1 cellular context compared by ENCODE assay signal in genomic region chr4:179027569-179027968, GRCh38.
A peak's percentile ranks its signal among the peaks of the same experiment; 100 is the strongest.
TF ChIP-seq lines count a peak whose summit lies in the region.

No MANE protein-coding gene starts in this region.

TF ChIP-seq in GM12878, 131 proteins besides CTCF, POLR2A, EP300 and RAD21 (continued from another document):
- TF ChIP-seq ZNF592 (IDR thresholded peaks at IDR 0.05) (no peak), ZNF274 (IDR thresholded peaks at IDR 0.05; ENCODE audit: insufficient read depth, insufficient read length) (no peak), ATF3 (IDR thresholded peaks at IDR 0.05; ENCODE audit: borderline replicate concordance, extremely low read depth, low read depth, low read length) (no peak), SIX5 (IDR thresholded peaks at IDR 0.05; ENCODE audit: low read depth, low read length, severe bottlenecking) (no peak), RCOR1 (conservative IDR thresholded peaks at IDR 0.05; ENCODE audit: low read depth, low read length) (no peak), ZBTB40 (IDR thresholded peaks at IDR 0.05; ENCODE audit: borderline replicate concordance) (no peak), SPI1 (IDR thresholded peaks at IDR 0.05; ENCODE audit: borderline replicate concordance, insufficient read depth, low read depth, low read length) (no peak), SREBF1 (IDR thresholded peaks at IDR 0.05; ENCODE audit: low read length) (no peak), ZNF217 (IDR thresholded peaks at IDR 0.05) (peak; percentile 69; the same call in 1 of the 2 replicates), MYC (IDR thresholded peaks at IDR 0.05; ENCODE audit: insufficient read depth, insufficient read length, insufficient replicate concordance, low read length, severe bottlenecking) (no peak), MTA2 (IDR thresholded peaks at IDR 0.05; ENCODE audit: low read depth) (peak; percentile 46; the same call in 1 of the 2 replicates), SP1 (IDR thresholded peaks at IDR 0.05; ENCODE audit: low read depth, low read length) (no peak), NRF1 (conservative IDR thresholded peaks at IDR 0.05; ENCODE audit: low read depth, low read length) (no peak), HDAC6 (IDR thresholded peaks at IDR 0.05; ENCODE audit: unreplicated experiment) (no peak), SRF (IDR thresholded peaks at IDR 0.05; ENCODE audit: low read depth in 2 of 2, low read length in 2 of 2) (no peak), MXI1 (IDR thresholded peaks at IDR 0.05; ENCODE audit: low read depth, low read length) (no peak), GATAD2B (conservative IDR thresholded peaks at IDR 0.05; ENCODE audit: low read depth) (no peak), CBX5 (IDR thresholded peaks at IDR 0.05; ENCODE audit: low read depth) (no peak), JUND (IDR thresholded peaks at IDR 0.05; ENCODE audit: low read depth, low read length) (no peak), ZNF24 (IDR thresholded peaks at IDR 0.05) (peak; percentile 67; the same call in 1 of the 2 replicates), CBX3 (IDR thresholded peaks at IDR 0.05; ENCODE audit: borderline replicate concordance, low read depth) (no peak), IKZF2 (IDR thresholded peaks at IDR 0.05) (peak; percentile 26 to 56; a peak in 1 of 4 replicates), NR2C1 (IDR thresholded peaks at IDR 0.05) (no peak), ELK1 (IDR thresholded peaks at IDR 0.05; ENCODE audit: low read depth, low read length) (no peak), ZBTB4 (CRISPR knock-in tag; IDR thresholded peaks at IDR 0.05) (no peak), BHLHE40 (IDR thresholded peaks at IDR 0.05; ENCODE audit: borderline replicate concordance in 1 of 2, low read depth in 2 of 2, low read length in 1 of 2) (no peak), ZBTB33 (IDR thresholded peaks at IDR 0.05) (no peak), CHD4 (IDR thresholded peaks at IDR 0.05) (no peak), IRF4 (IDR thresholded peaks at IDR 0.05; ENCODE audit: low read depth, low read length) (peak; percentile 19; the same call in 1 of the 2 replicates), CUX1 (IDR thresholded peaks at IDR 0.05; ENCODE audit: insufficient replicate concordance, low read depth, low read length) (no peak), IKZF1 (conservative IDR thresholded peaks at IDR 0.05) (peak; percentile 38; the same call in 1 of the 2 replicates), SMAD5 (IDR thresholded peaks at IDR 0.05; ENCODE audit: low read depth) (no peak), NFXL1 (IDR thresholded peaks at IDR 0.05; ENCODE audit: borderline replicate concordance) (no peak), HDAC2 (IDR thresholded peaks at IDR 0.05) (no peak), ATF7 (IDR thresholded peaks at IDR 0.05; ENCODE audit: low read depth) (peak; percentile 63), MEF2A (IDR thresholded peaks at IDR 0.05; ENCODE audit: insufficient read depth, low read depth, low read length) (no peak), RELA (IDR thresholded peaks at IDR 0.05; ENCODE audit: borderline replicate concordance, partially characterized antibody) (no peak), CBFB (IDR thresholded peaks at IDR 0.05; ENCODE audit: low read depth) (no peak)
